32 cellular contexts compared by ENCODE assay signal in genomic region chr7:81752318-81752714, GRCh38. TPM values are rescaled to one million over a fixed set of nuclear protein-coding genes. Genes with fewer than 3 reads are reported as not detected.
"Had no signal": no experiment of that assay in that cellular context is flagged by ENCODE, and none has a peak within 500 bp of the region (broad histone marks: within the 10 kb centered on the region; RNA-seq: fewer than 3 reads in every experiment).

No MANE protein-coding gene starts in this region.

- H3K9me3 ChIP-seq: esophagus muscularis mucosa, mucosa of descending colon, ovary, sigmoid colon, thoracic aorta had no signal

- FAIRE-seq: bronchial epithelial cell, frontal cortex, small intestine, urothelium cell line had no signal

- H3K4me1 Mint-ChIP-seq: activated CD4-positive, alpha-beta memory T cell treated with anti-CD3 and anti-CD28 coated beads, Interleukin-2, amount 10 ng/mL, durations not matched to agents 7 days and 5 days; activated CD4-positive, alpha-beta T cell treated with anti-CD3 and anti-CD28 coated beads, Interleukin-2, amount 10 ng/mL, durations not matched to agents 7 days and 5 days; activated naive CD4-positive, alpha-beta T cell treated with anti-CD3 and anti-CD28 coated beads, Interleukin-2, amount 50 U/mL, for 24 hours; activated naive CD8-positive, alpha-beta T cell treated with anti-CD3 and anti-CD28 coated beads, Interleukin-2, amount 50 U/mL, for 24 hours; central memory CD8-positive, alpha-beta T cell; stimulated activated effector memory CD8-positive, alpha-beta T cell treated with anti-CD3 and anti-CD28 coated beads, Interleukin-12 subunit alpha, Interleukin-12 subunit beta, amount 100 ng/mL, for 72 hours had no signal

- H3K4me1 ChIP-seq: sigmoid colon had no signal

- H3K36me3 Mint-ChIP-seq: activated naive CD4-positive, alpha-beta T cell treated with anti-CD3 and anti-CD28 coated beads, Interleukin-2, amount 50 U/mL, for 24 hours; natural killer cell treated with Interleukin-12 subunit alpha and Interleukin-12 subunit beta and Interleukin-15 and Interleukin-18, amount 100 ng/mL, for 72 hours; stimulated activated effector memory CD8-positive, alpha-beta T cell treated with anti-CD3 and anti-CD28 coated beads, Interleukin-12 subunit alpha, Interleukin-12 subunit beta, amount 100 ng/mL, for 72 hours had no signal

- DNase-seq: activated CD4-positive, alpha-beta memory T cell treated with anti-CD3 and anti-CD28 coated beads, Interleukin-2, amount 10 ng/mL, durations not matched to agents 7 days and 5 days; activated CD4-positive, alpha-beta T cell treated with anti-CD3 and anti-CD28 coated beads for 1 hour; activated CD4-positive, alpha-beta T cell treated with anti-CD3 and anti-CD28 coated beads, Interleukin-2, amount 10 ng/mL, durations not matched to agents 7 days and 5 days; activated CD8-positive, alpha-beta memory T cell treated with anti-CD3 and anti-CD28 coated beads, Interleukin-2, amount 50 U/mL, for 48 hours; activated gamma-delta T cell; activated naive CD8-positive, alpha-beta T cell treated with anti-CD3 and anti-CD28 coated beads, Interleukin-2, amount 50 U/mL, for 24 hours; activated T-cell treated with anti-CD3 and anti-CD28 coated beads, Interleukin-2, amount 50 U/mL, for 24 hours; anterior cingulate cortex; kidney glomerular epithelial cell; mucosa of descending colon; ovary; retina; sigmoid colon; small intestine; stimulated activated CD4-positive, alpha-beta T cell treated with anti-CD3 and anti-CD28 coated beads, Interleukin-4, amount 100 ng/mL, for 24 hours; T1000; trophoblast cell; WERI-Rb-1 had no signal

- H3K27me3 Mint-ChIP-seq: activated CD4-positive, alpha-beta memory T cell treated with anti-CD3 and anti-CD28 coated beads, Interleukin-2, amount 10 ng/mL, durations not matched to agents 7 days and 5 days; activated CD4-positive, alpha-beta T cell treated with anti-CD3 and anti-CD28 coated beads, Interleukin-2, amount 10 ng/mL, durations not matched to agents 7 days and 5 days; activated naive CD4-positive, alpha-beta T cell treated with anti-CD3 and anti-CD28 coated beads, Interleukin-2, amount 50 U/mL, for 24 hours; activated naive CD8-positive, alpha-beta T cell treated with anti-CD3 and anti-CD28 coated beads, Interleukin-2, amount 50 U/mL, for 24 hours; activated T-cell treated with anti-CD3 and anti-CD28 coated beads, Interleukin-2, amount 50 U/mL, for 24 hours; central memory CD8-positive, alpha-beta T cell; dendritic cell treated with granulocyte-macrophage colony-stimulating factor and Interleukin-4, amounts not matched to agents 40 ng/mL and 50 ng/mL, for 4 days; natural killer cell treated with Interleukin-12 subunit alpha and Interleukin-12 subunit beta and Interleukin-15 and Interleukin-18, amount 100 ng/mL, for 72 hours; progenitor cell of endocrine pancreas; stimulated activated naive CD8-positive, alpha-beta T cell treated with anti-CD3 and anti-CD28 coated beads, Interleukin-15, Interleukin-2, amounts not matched to agents 100 ng/mL and 50 ng/mL, for 24 hours had no signal

- ATAC-seq: activated naive CD8-positive, alpha-beta T cell treated with anti-CD3 and anti-CD28 coated beads, Interleukin-2, amount 50 U/mL, for 24 hours; left lobe of liver; mucosa of descending colon; natural killer cell treated with Interleukin-12 subunit alpha and Interleukin-12 subunit beta and Interleukin-15 and Interleukin-18, amount 100 ng/mL, for 72 hours; stimulated activated effector memory CD8-positive, alpha-beta T cell treated with anti-CD3 and anti-CD28 coated beads, Interleukin-12 subunit alpha, Interleukin-12 subunit beta, amount 100 ng/mL, for 72 hours had no signal

- H3K27ac Mint-ChIP-seq: activated CD4-positive, alpha-beta memory T cell treated with anti-CD3 and anti-CD28 coated beads, Interleukin-2, amount 10 ng/mL, durations not matched to agents 7 days and 5 days; activated CD4-positive, alpha-beta T cell treated with anti-CD3 and anti-CD28 coated beads, Interleukin-2, amount 10 ng/mL, durations not matched to agents 7 days and 5 days; activated naive CD4-positive, alpha-beta T cell treated with anti-CD3 and anti-CD28 coated beads, Interleukin-2, amount 50 U/mL, for 24 hours; activated naive CD8-positive, alpha-beta T cell treated with anti-CD3 and anti-CD28 coated beads, Interleukin-2, amount 50 U/mL, for 24 hours; activated T-cell treated with anti-CD3 and anti-CD28 coated beads, Interleukin-2, amount 50 U/mL, for 24 hours; dendritic cell treated with granulocyte-macrophage colony-stimulating factor and Interleukin-4, amounts not matched to agents 40 ng/mL and 50 ng/mL, for 4 days; natural killer cell treated with Interleukin-12 subunit alpha and Interleukin-12 subunit beta and Interleukin-15 and Interleukin-18, amount 100 ng/mL, for 72 hours; progenitor cell of endocrine pancreas; stimulated activated effector memory CD8-positive, alpha-beta T cell treated with anti-CD3 and anti-CD28 coated beads, Interleukin-12 subunit alpha, Interleukin-12 subunit beta, amount 100 ng/mL, for 72 hours; stimulated activated naive CD8-positive, alpha-beta T cell treated with anti-CD3 and anti-CD28 coated beads, Interleukin-15, Interleukin-2, amounts not matched to agents 100 ng/mL and 50 ng/mL, for 24 hours had no signal

- H3K9me3 Mint-ChIP-seq: activated CD4-positive, alpha-beta T cell treated with anti-CD3 and anti-CD28 coated beads, Interleukin-2, amount 10 ng/mL, durations not matched to agents 7 days and 5 days; activated naive CD4-positive, alpha-beta T cell treated with anti-CD3 and anti-CD28 coated beads, Interleukin-2, amount 50 U/mL, for 24 hours; activated naive CD8-positive, alpha-beta T cell treated with anti-CD3 and anti-CD28 coated beads, Interleukin-2, amount 50 U/mL, for 24 hours; activated T-cell treated with anti-CD3 and anti-CD28 coated beads, Interleukin-2, amount 50 U/mL, for 24 hours; dendritic cell treated with granulocyte-macrophage colony-stimulating factor and Interleukin-4, amounts not matched to agents 40 ng/mL and 50 ng/mL, for 4 days; natural killer cell treated with Interleukin-12 subunit alpha and Interleukin-12 subunit beta and Interleukin-15 and Interleukin-18, amount 100 ng/mL, for 72 hours; stimulated activated naive CD8-positive, alpha-beta T cell treated with anti-CD3 and anti-CD28 coated beads, Interleukin-15, Interleukin-2, amounts not matched to agents 100 ng/mL and 50 ng/mL, for 24 hours had no signal

- H3K4me3 Mint-ChIP-seq: activated CD4-positive, alpha-beta memory T cell treated with anti-CD3 and anti-CD28 coated beads, Interleukin-2, amount 10 ng/mL, durations not matched to agents 7 days and 5 days; activated CD4-positive, alpha-beta T cell treated with anti-CD3 and anti-CD28 coated beads, Interleukin-2, amount 10 ng/mL, durations not matched to agents 7 days and 5 days; activated naive CD4-positive, alpha-beta T cell treated with anti-CD3 and anti-CD28 coated beads, Interleukin-2, amount 50 U/mL, for 24 hours; activated naive CD8-positive, alpha-beta T cell treated with anti-CD3 and anti-CD28 coated beads, Interleukin-2, amount 50 U/mL, for 24 hours; activated T-cell treated with anti-CD3 and anti-CD28 coated beads, Interleukin-2, amount 50 U/mL, for 24 hours; central memory CD8-positive, alpha-beta T cell; dendritic cell treated with granulocyte-macrophage colony-stimulating factor and Interleukin-4, amounts not matched to agents 40 ng/mL and 50 ng/mL, for 4 days; natural killer cell treated with Interleukin-12 subunit alpha and Interleukin-12 subunit beta and Interleukin-15 and Interleukin-18, amount 100 ng/mL, for 72 hours; stimulated activated effector memory CD8-positive, alpha-beta T cell treated with anti-CD3 and anti-CD28 coated beads, Interleukin-12 subunit alpha, Interleukin-12 subunit beta, amount 100 ng/mL, for 72 hours; stimulated activated naive CD8-positive, alpha-beta T cell treated with anti-CD3 and anti-CD28 coated beads, Interleukin-15, Interleukin-2, amounts not matched to agents 100 ng/mL and 50 ng/mL, for 24 hours had no signal

- H3K36me3 ChIP-seq: ovary, WERI-Rb-1 had no signal

- H3K27ac ChIP-seq: esophagus muscularis mucosa, ovary, sigmoid colon, thoracic aorta, WERI-Rb-1 had no signal

- H3K27me3 ChIP-seq: esophagus muscularis mucosa, ovary, sigmoid colon had no signal

- H3K4me3 ChIP-seq: esophagus muscularis mucosa, lung, mucosa of descending colon, ovary, sigmoid colon, thoracic aorta had no signal

RNA-seq across cellular contexts. Expression of gene HGF, which starts 17.5 kb away (rescaled TPM):
- total RNA-seq: activated CD4-positive, alpha-beta memory T cell treated with anti-CD3 and anti-CD28 coated beads, Interleukin-2, amount 10 ng/mL, durations not matched to agents 7 days and 5 days; activated CD4-positive, alpha-beta T cell treated with anti-CD3 and anti-CD28 coated beads, Interleukin-2, amount 10 ng/mL, durations not matched to agents 7 days and 5 days; progenitor cell of endocrine pancreas had no signal
